10 cellular contexts compared by ENCODE assay signal in the genomic region with DNA sequence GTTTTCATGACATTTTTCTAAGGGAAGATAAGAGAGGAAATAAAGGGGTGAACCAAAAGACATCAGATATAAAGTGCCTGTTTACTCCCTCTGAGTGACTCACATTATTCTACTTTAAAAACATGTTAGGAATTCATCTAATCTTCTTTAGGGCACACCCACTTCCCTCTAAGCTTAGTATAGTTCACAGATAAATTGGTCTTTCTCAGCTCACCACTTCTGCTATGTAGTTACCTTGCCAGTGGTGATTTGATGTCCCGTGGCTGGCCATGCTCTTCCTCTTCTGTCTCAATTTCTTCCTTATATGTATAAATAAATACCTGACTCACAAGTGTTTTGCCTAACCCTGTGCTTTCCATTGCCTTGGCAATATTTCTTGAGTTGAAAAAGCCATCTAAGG.
A peak's percentile ranks its signal among the peaks of the same experiment; 100 is the strongest.
DNase-seq lines count a peak whose midpoint lies in the region; ATAC-seq, FAIRE-seq and TF ChIP-seq lines count a peak whose summit lies in the region.
"Had no signal": no experiment of that assay in that cellular context is flagged by ENCODE, and none has a peak within 500 bp of the region (broad histone marks: within the 10 kb centered on the region; RNA-seq: fewer than 3 reads in every experiment).

No MANE protein-coding gene starts in this region.

- H3K27me3 Mint-ChIP-seq in osteocyte (ENCODE audit: unreplicated experiment): no peaks in the 10 kb centered on the region
- H3K27me3 Mint-ChIP-seq: stimulated activated naive CD8-positive, alpha-beta T cell treated with anti-CD3 and anti-CD28 coated beads, Interleukin-15, amount 100 ng/mL, for 72 hours had no signal

- H3K14ac ChIP-seq in neuronal stem cell (ENCODE audit: low read length): no peak overlapping the region

- no peak overlapping the region for H4K91ac ChIP-seq in neuronal stem cell (ENCODE audit: low read depth, low read length, poor library complexity)

- peaks cover 42% of the 10 kb centered on the region for H3K36me3 ChIP-seq in RWPE2 (ENCODE audit: low read depth)
- no peaks in the 10 kb centered on the region for H3K36me3 ChIP-seq in neuronal stem cell (replicated peaks in 1 of 2; ENCODE audit: control insufficient read depth in 2 of 2, insufficient read depth in 2 of 2, low read length in 2 of 2)

- no peak overlapping the region for H3K18ac ChIP-seq in neuronal stem cell (ENCODE audit: low read length)

- peaks cover 12% of the 10 kb centered on the region for H3K9me3 Mint-ChIP-seq in osteocyte (ENCODE audit: unreplicated experiment)

- no peak overlapping the region for H2AFZ ChIP-seq in neuronal stem cell (ENCODE audit: low read length)

- H3K23ac ChIP-seq in neuronal stem cell (ENCODE audit: low read depth, low read length, poor library complexity): no peak overlapping the region

- H3K4me1 ChIP-seq in RWPE2 (ENCODE audit: insufficient read depth, poor library complexity, severe bottlenecking): peaks cover 58% of the 10 kb centered on the region
- no peaks in the 10 kb centered on the region for H3K4me1 ChIP-seq in neuronal stem cell (ENCODE audit: control insufficient read depth in 2 of 2, insufficient read depth in 1 of 2, low read depth in 1 of 2, low read length in 2 of 2)

- H3K4me2 ChIP-seq in neuronal stem cell (ENCODE audit: insufficient read depth, low read length, poor library complexity, severe bottlenecking): no peak overlapping the region

- FAIRE-seq in GM12892 (lab: Jason Lieb, UNC): no peak
- FAIRE-seq: G401.6 had no signal

- no peak overlapping the region for H3K9ac ChIP-seq in neuronal stem cell (ENCODE audit: low read depth, low read length, poor library complexity)

- H3K9me3 ChIP-seq in RWPE2 (ENCODE audit: severe bottlenecking) (no peaks in the 10 kb centered on the region), neuronal stem cell (replicated peaks in 1 of 2; ENCODE audit: control insufficient read depth in 2 of 2, insufficient read depth in 1 of 2, low read depth in 1 of 2, low read length in 2 of 2) (no peaks in the 10 kb centered on the region)

- no peaks in the 10 kb centered on the region for H3K27me3 ChIP-seq in RWPE2 (ENCODE audit: insufficient read depth, poor library complexity, severe bottlenecking)
- H3K27me3 ChIP-seq in neuronal stem cell (ENCODE audit: control insufficient read depth in 3 of 3, insufficient read depth in 3 of 3, low read depth in 1 of 3, low read length in 3 of 3): no peaks in the 10 kb centered on the region

- H2AK5ac ChIP-seq in neuronal stem cell (ENCODE audit: low read depth, low read length): no peak overlapping the region

- H2BK15ac ChIP-seq in neuronal stem cell (ENCODE audit: low read length): no peak overlapping the region

- peaks cover 25% of the 10 kb centered on the region for H3K36me3 Mint-ChIP-seq in osteocyte (ENCODE audit: unreplicated experiment)

- peak overlapping the region; percentile 89 for H3K27ac Mint-ChIP-seq in osteocyte (ENCODE audit: unreplicated experiment)
- H3K27ac Mint-ChIP-seq: stimulated activated naive CD8-positive, alpha-beta T cell treated with anti-CD3 and anti-CD28 coated beads, Interleukin-15, amount 100 ng/mL, for 72 hours had no signal

- TF ChIP-seq POLR2A in GM12892 (IDR thresholded peaks at IDR 0.05; ENCODE audit: low read depth, low read length): no peak

- H2BK12ac ChIP-seq in neuronal stem cell (ENCODE audit: low read length): no peak overlapping the region

- H3K4me3 Mint-ChIP-seq in osteocyte (ENCODE audit: unreplicated experiment): peak overlapping the region; percentile 38
- H3K4me3 Mint-ChIP-seq: stimulated activated naive CD8-positive, alpha-beta T cell treated with anti-CD3 and anti-CD28 coated beads, Interleukin-15, amount 100 ng/mL, for 72 hours had no signal

- H2BK5ac ChIP-seq in neuronal stem cell (ENCODE audit: low read length): no peak overlapping the region

- no peak overlapping the region for H3K4me3 ChIP-seq in RWPE2 (ENCODE audit: severe bottlenecking)
- H3K4me3 ChIP-seq in fibroblast of mammary gland (ENCODE audit: control insufficient read depth, low read depth, low read length): no peak overlapping the region
- no peak overlapping the region for H3K4me3 ChIP-seq in neuronal stem cell (ENCODE audit: low read length in 2 of 2)

- WGBS in neuronal stem cell (ENCODE audit: extremely low coverage in 2 of 2, insufficient read length in 2 of 2, insufficient replicate concordance in 1 of 2), 2 donors: no CpG with 5 or more reads among the region's 1 CpG

- H3K79me1 ChIP-seq in neuronal stem cell (ENCODE audit: low read depth, low read length): no peaks in the 10 kb centered on the region

- ATAC-seq in RWPE2 (ENCODE audit: low read depth) (peak; percentile 91), GM18498 (IDR thresholded peaks at IDR 0.05; ENCODE audit: unreplicated experiment) (no peak)
- ATAC-seq: stimulated activated naive CD8-positive, alpha-beta T cell treated with anti-CD3 and anti-CD28 coated beads, Interleukin-15, amount 100 ng/mL, for 72 hours had no signal

- no peak overlapping the region for H2BK120ac ChIP-seq in neuronal stem cell (ENCODE audit: low read depth, low read length)

- peaks cover 80% of the 10 kb centered on the region for H3K4me1 Mint-ChIP-seq in osteocyte (ENCODE audit: unreplicated experiment)

- DNase-seq in GM04504 (ENCODE audit: low read depth): peak; percentile 28
- DNase-seq in RWPE2 (ENCODE audit: low spot score): peak; percentile 56
- peak; percentile 47 for DNase-seq in fibroblast of mammary gland (ENCODE audit: low read depth)
- DNase-seq in osteocyte (ENCODE audit: extremely low spot score, unreplicated experiment): no peak
- no peak for DNase-seq in NCI-H2196 (lab: John Stamatoyannopoulos, UW; ENCODE audit: unreplicated experiment)
- no peak for DNase-seq in neuronal stem cell (ENCODE audit: low spot score)
- DNase-seq in GM12892 (ENCODE audit: insufficient read length): no peak
- DNase-seq: stimulated activated naive CD8-positive, alpha-beta T cell treated with anti-CD3 and anti-CD28 coated beads, Interleukin-15, amount 100 ng/mL, for 72 hours had no signal

- H3K27ac ChIP-seq in RWPE2 (ENCODE audit: poor library complexity, severe bottlenecking) (peak overlapping the region; percentile 90), neuronal stem cell (replicated peaks; ENCODE audit: low read length) (no peak overlapping the region)

- no peak overlapping the region for H4K8ac ChIP-seq in neuronal stem cell (ENCODE audit: low read depth, low read length)

- TF ChIP-seq CTCF in RWPE2 (IDR thresholded peaks at IDR 0.05; ENCODE audit: poor library complexity, severe bottlenecking): no peak
- no peak for TF ChIP-seq CTCF in fibroblast of mammary gland (conservative IDR thresholded peaks at IDR 0.05; ENCODE audit: control insufficient read depth, insufficient read depth, low read depth, low read length)
- no peak for TF ChIP-seq CTCF in osteocyte (IDR thresholded peaks at IDR 0.05)

- H3K4ac ChIP-seq in neuronal stem cell (ENCODE audit: low read length): no peak overlapping the region

Comparison
In these comparisons a context has a peak if more than half of its experiments do, and no peak if none do; other contexts are left out.
1. DNase-seq: peak in GM04504 (single experiment), RWPE2 (single experiment) and fibroblast of mammary gland (single experiment); none in osteocyte (single experiment), NCI-H2196 (single experiment), neuronal stem cell (single experiment) and GM12892 (single experiment).